ENCODE assay signal across 8 cellular contexts in genomic region chrX:108439434-108439883, GRCh38. TPM values are rescaled to one million over a fixed set of nuclear protein-coding genes. Genes with fewer than 3 reads are reported as not detected.
DNase-seq lines count a peak whose midpoint lies in the region; ATAC-seq, FAIRE-seq and TF ChIP-seq lines count a peak whose summit lies in the region.

COL4A5 (plus strand) TSS chrX:108439838; CDS start chrX:108440126, 288 bp downstream.

- DNase-seq in GM23338 (ENCODE audit: low spot score) (peak; percentile 85), NCI-H2227 (lab: John Stamatoyannopoulos, UW; ENCODE audit: unreplicated experiment) (peak; percentile 61), GM12878 (ENCODE audit: low read depth, low spot score) (no peak), hepatocyte (ENCODE audit: low spot score) (peak; percentile 72), putamen (ENCODE audit: low spot score) (peak; percentile 11)
- no peak for DNase-seq in activated CD4-positive, CD25-positive, alpha-beta regulatory T cell (lab: John Stamatoyannopoulos, UW)

- H3K9me3 Mint-ChIP-seq in GM23338, result peaks cover 5% of the 10 kb centered on the region; the same call in 2 of the 3 replicates

- H4K20me1 ChIP-seq in GM23338 (replicated peaks; ENCODE audit: insufficient read depth) (no peaks in the 10 kb centered on the region), GM12878 (ENCODE audit: control insufficient read depth, insufficient read depth) (no peaks in the 10 kb centered on the region), hepatocyte (ENCODE audit: insufficient read depth, poor library complexity, severe bottlenecking) (no peaks in the 10 kb centered on the region)

- WGBS in GM12878 (ENCODE audit: insufficient coverage, insufficient replicate concordance, low lambda C conversion rate, missing lambda C conversion rate), result 29% methylated on average over 12 of the region's 12 CpGs
- 39% methylated on average over 12 of the region's 12 CpGs for whole genome bisulfite sequencing in hepatocyte (ENCODE audit: low lambda C conversion rate, missing lambda C conversion rate)

- peak within 1 kb of the TSS; percentile 92 for H3K4me3 Mint-ChIP-seq in GM23338

- H3K36me3 Mint-ChIP-seq in GM23338 (ENCODE audit: low read depth), result peaks cover 6% of the 10 kb centered on the region; the same call in 2 of the 3 replicates

- H3K27ac Mint-ChIP-seq in GM23338, result peak within 1 kb of the TSS; percentile 86

- H3K27ac ChIP-seq in GM23338 (ENCODE audit: low read depth) (peak within 1 kb of the TSS; percentile 40; the same call in 1 of the 2 replicates), GM12878 (ENCODE audit: control insufficient read depth, insufficient read depth) (no peak within 1 kb of the TSS), hepatocyte (peak within 1 kb of the TSS; percentile 91)

- intact Hi-C loops in GM12878 (cut with micrococcal nuclease; ENCODE audit: unreplicated experiment), result no loop called here

- CTCF ChIA-PET in GM12878 (lab: Yijun Ruan, JAX), result no interaction called here

- BruUV-seq in GM12878 (replicated peaks; lab: Mats Ljungman, UMichigan), result no TSS peak

- TF ChIP-seq CTCF in GM23338 (conservative IDR thresholded peaks at IDR 0.05; ENCODE audit: low read depth in 2 of 2) (no peak), GM12878 (IDR thresholded peaks at IDR 0.05 in 2 of 3, conservative IDR thresholded peaks at IDR 0.05 in 1 of 3; ENCODE audit: control insufficient read depth in 2 of 3, extremely low read depth in 1 of 3, insufficient read depth in 1 of 3, low read depth in 3 of 3, low read length in 3 of 3) (no peak), hepatocyte (IDR thresholded peaks at IDR 0.05; ENCODE audit: poor library complexity) (no peak)

- H2AFZ ChIP-seq in GM23338 (peak within 1 kb of the TSS; percentile 72; the same call in 1 of the 2 replicates), GM12878 (ENCODE audit: control insufficient read depth, low read depth, low read length) (no peak within 1 kb of the TSS), hepatocyte (peak within 1 kb of the TSS; percentile 84)

- in situ Hi-C loops in GM12878 (cut with MboI), result no loop called here

- no peak for TF ChIP-seq EP300 in GM12878 (IDR thresholded peaks at IDR 0.05; ENCODE audit: borderline replicate concordance in 1 of 2, control insufficient read depth in 1 of 2, low read depth in 2 of 2, low read length in 2 of 2)

- H3K79me2 ChIP-seq in GM23338 (replicated peaks; ENCODE audit: insufficient read depth) (peaks cover 35% of the 10 kb centered on the region), GM12878 (ENCODE audit: control insufficient read depth, insufficient read depth, low read length) (no peaks in the 10 kb centered on the region), hepatocyte (peaks cover 42% of the 10 kb centered on the region)

- H3K27me3 ChIP-seq in GM23338 (ENCODE audit: insufficient read depth), result peaks cover 13% of the 10 kb centered on the region
- H3K27me3 ChIP-seq in GM12878 (replicated peaks in 1 of 2; ENCODE audit: control insufficient read depth in 2 of 2, insufficient read depth in 2 of 2, low read length in 1 of 2), result peaks cover 2 to 3% of the 10 kb centered on the region in 2 experiments; a peak in 2 of 4 replicates
- no peaks in the 10 kb centered on the region for H3K27me3 ChIP-seq in hepatocyte

- H3K36me3 ChIP-seq in GM23338 (ENCODE audit: insufficient read depth) (no peaks in the 10 kb centered on the region), GM12878 (ENCODE audit: control insufficient read depth in 2 of 2, insufficient read depth in 2 of 2, low read length in 1 of 2) (no peaks in the 10 kb centered on the region), hepatocyte (replicated peaks; ENCODE audit: insufficient read depth, low read depth) (no peaks in the 10 kb centered on the region)

- H3K9me3 ChIP-seq in GM12878 (replicated peaks; ENCODE audit: control insufficient read depth, insufficient read depth, low read length), result no peaks in the 10 kb centered on the region
- H3K9me3 ChIP-seq in hepatocyte (ENCODE audit: low read depth), result peaks cover under 1% of the 10 kb centered on the region

- no peak for TF ChIP-seq RAD21 in GM12878 (IDR thresholded peaks at IDR 0.05; ENCODE audit: insufficient read depth, low read depth, low read length)

- peaks cover 31% of the 10 kb centered on the region for H3K4me1 Mint-ChIP-seq in GM23338

- H3K9me2 ChIP-seq in GM23338 (ENCODE audit: insufficient read depth) (no peaks in the 10 kb centered on the region), hepatocyte (replicated peaks; ENCODE audit: insufficient read depth) (no peaks in the 10 kb centered on the region)

- POLR2A ChIA-PET in GM12878 (lab: Charles Lee), result no interaction called here

- SMC1A ChIA-PET in GM12878 (lab: Charles Lee; ENCODE audit: uncharacterized antibody, unreplicated experiment), result no interaction called here

- no peak within 1 kb of the TSS for H3K9ac ChIP-seq in GM12878 (ENCODE audit: control insufficient read depth, insufficient read depth, low read length)

- H3K4me2 ChIP-seq in GM23338, result peak within 1 kb of the TSS; percentile 86
- 0 out of 2 replicates have a peak within 1 kb of the TSS, but pooled peaks have one; percentile 3 for H3K4me2 ChIP-seq in GM12878 (ENCODE audit: control insufficient read depth, insufficient read depth)
- peak within 1 kb of the TSS; percentile 78 for H3K4me2 ChIP-seq in hepatocyte

- ATAC-seq in GM23338 (peak; percentile 66), GM12878 (no peak), GM21526 (IDR thresholded peaks at IDR 0.05; ENCODE audit: low FRiP score, unreplicated experiment) (no peak), GM21447 (IDR thresholded peaks at IDR 0.05; ENCODE audit: unreplicated experiment) (no peak)

- H3K4me1 ChIP-seq in GM23338 (ENCODE audit: insufficient read depth) (peaks cover 9% of the 10 kb centered on the region), GM12878 (ENCODE audit: control insufficient read depth, insufficient read depth, low read length) (no peaks in the 10 kb centered on the region), hepatocyte (ENCODE audit: insufficient read depth) (no peaks in the 10 kb centered on the region)

- no peak for TF ChIP-seq POLR2A in GM12878 (IDR thresholded peaks at IDR 0.05; ENCODE audit: low read depth, low read length)

- no peaks in the 10 kb centered on the region for H3F3A ChIP-seq in GM23338 (replicated peaks; ENCODE audit: low read depth)

- RAD21 ChIA-PET in GM12878 (lab: Charles Lee; ENCODE audit: unreplicated experiment), result no interaction called here

- no peak for FAIRE-seq in GM12878 (lab: Jason Lieb, UNC)

- H3K4me3 ChIP-seq in GM23338 (peak within 1 kb of the TSS; percentile 78), GM12878 (no peak within 1 kb of the TSS), hepatocyte (peak within 1 kb of the TSS; percentile 48)

- H3K27me3 Mint-ChIP-seq in GM23338 (ENCODE audit: insufficient read depth, low read depth, poor library complexity), result no peaks in the 10 kb centered on the region

TF ChIP-seq in GM23338, 12 proteins besides CTCF, POLR2A, EP300 and RAD21 (continues in another document):
- TF ChIP-seq CREB1 (CRISPR knock-in tag; IDR thresholded peaks at IDR 0.05; ENCODE audit: low read depth) (peak; percentile 36; the same call in 1 of the 2 replicates), EZH2phosphoT487 (IDR thresholded peaks at IDR 0.05; ENCODE audit: unreplicated experiment) (no peak)

TF ChIP-seq in GM12878, 131 proteins besides CTCF, POLR2A, EP300 and RAD21 (continues in another document):
- TF ChIP-seq RB1 (IDR thresholded peaks at IDR 0.05; ENCODE audit: borderline replicate concordance) (no peak), BCL11A (IDR thresholded peaks at IDR 0.05; ENCODE audit: low read depth, low read length) (no peak), NR2F1 (conservative IDR thresholded peaks at IDR 0.05) (no peak), USF2 (IDR thresholded peaks at IDR 0.05; ENCODE audit: borderline replicate concordance, low read depth, low read length) (no peak), HDAC6 (IDR thresholded peaks at IDR 0.05; ENCODE audit: unreplicated experiment) (no peak)

RNA-seq across cellular contexts. Expression of gene COL4A5, which starts in this region (rescaled TPM):
- 25.7 and 48.1 TPM in 2 replicates for total RNA-seq in GM23338 (2014; rRNA removed; shearing (Covaris generic))
- polyA plus RNA-seq in GM23338 (2016; fragmentation: Nextera tagmentation; extraction: Ambion mirVana), result 13.2 and 15.5 TPM in 2 replicates
- total RNA-seq in GM12878 (2013; cell fraction: nucleolus; rRNA removed), result 0.69 TPM in 1 of 2 replicates, not detected in the other
- 0.87 and 1.2 TPM in 2 replicates for total RNA-seq in GM12878 (2014; rRNA removed)
- total RNA-seq in GM12878 (2014; rRNA removed; fragmentation: Illumina TruSeq; extraction: Trizol), result 0.18 and 0.51 TPM in 2 replicates
- total RNA-seq in GM12878 (2021), result 0.45 and 0.51 TPM in 2 replicates
- not detected for polyA plus RNA-seq in GM12878 (2011; ENCODE audit: low read depth)
- polyA plus RNA-seq in GM12878 (2011; rRNA removed), result 2.8 TPM in 2 replicates
- 2.3 and 2.4 TPM in 2 replicates for polyA plus RNA-seq in GM12878 (2011; cell fraction: cytosol; rRNA removed)
- 15.0 and 20.0 TPM in 2 replicates for polyA plus RNA-seq in GM12878 (2011; cell fraction: nucleus; rRNA removed)
- polyA plus RNA-seq in GM12878 (2012), result not detected in 2 replicates
- 0.38 and 0.67 TPM in 2 replicates for polyA plus RNA-seq in GM12878 (2014; fragmentation: Illumina TruSeq; extraction: Trizol)
- polyA plus RNA-seq in GM12878 (2014; fragmentation: Nextera tagmentation; extraction: Ambion mirVana), result under 1 TPM in 1 of 2 experiments, not detected in 1; 0.22 TPM
- polyA plus RNA-seq in GM12878 (2014; rRNA removed), result 0.44 and 1.2 TPM in 2 replicates
- under 1 TPM; 0.13 to 0.16 TPM for polyA plus RNA-seq in GM12878 (2016; fragmentation: Nextera tagmentation; extraction: Ambion mirVana)
- polyA minus RNA-seq in GM12878 (2011; rRNA and poly(A)+ RNA removed), result 3.7 and 6.4 TPM in 2 replicates
- polyA minus RNA-seq in GM12878 (2011; cell fraction: cytosol; rRNA and poly(A)+ RNA removed), result 0.80 and 1.4 TPM in 2 replicates
- 3.7 and 11.1 TPM in 2 replicates for polyA minus RNA-seq in GM12878 (2011; cell fraction: nucleus; rRNA and poly(A)+ RNA removed)
- total RNA-seq in hepatocyte, result 95.0 and 99.0 TPM in 2 replicates
- polyA plus RNA-seq in hepatocyte, result 28.6 and 32.7 TPM in 2 replicates

Comparison
In these comparisons a context has a peak if more than half of its experiments do, and no peak if none do; other contexts are left out.
1. RNA of gene COL4A5 (total RNA-seq): 95.0 to 99.0 TPM in hepatocyte and 25.7 to 48.1 TPM in GM23338; 0.18 to 1.2 TPM in GM12878; every median in the first group is over 10 times any median in the second.
2. DNase-seq: peak in GM23338 (single experiment), NCI-H2227 (single experiment), hepatocyte (single experiment) and putamen (single experiment); none in GM12878 (single experiment) and activated CD4-positive, CD25-positive, alpha-beta regulatory T cell (0 of 4).
3. H3K4me2 ChIP-seq: peak in every context shown above with its lines; median percentile 86 in GM23338; 78 in hepatocyte; 3 in GM12878.